Comparison of ENCODE assay signal across 8 cellular contexts in genomic region chr10:110529596-110530011, GRCh38. TPM values are rescaled to one million over a fixed set of nuclear protein-coding genes. Genes with fewer than 3 reads are reported as not detected.
DNase-seq lines count a peak whose midpoint lies in the region; ATAC-seq lines count a peak whose summit lies in the region.

No MANE protein-coding gene starts in this region.

- H3K9me3 ChIP-seq in CD8-positive, alpha-beta memory T cell (ENCODE audit: low read length) = no peaks in the 10 kb centered on the region
- H3K9me3 ChIP-seq in HUES6 (ENCODE audit: control insufficient read depth, insufficient read depth, low read depth, low read length) (no peaks in the 10 kb centered on the region), mesodermal cell (ENCODE audit: control insufficient read depth, low read length) (no peaks in the 10 kb centered on the region)

- no peaks in the 10 kb centered on the region for H3K36me3 ChIP-seq in CD8-positive, alpha-beta memory T cell (ENCODE audit: insufficient read depth, low read length)
- H3K36me3 ChIP-seq in HUES6 (ENCODE audit: control insufficient read depth, insufficient read depth, low read length) (no peaks in the 10 kb centered on the region), mesodermal cell (ENCODE audit: control insufficient read depth, insufficient read depth, low read length) (no peaks in the 10 kb centered on the region)

- DNase-seq in CD8-positive, alpha-beta memory T cell = peak in 3 of 5 donors; percentile 30 to 34 (median 32)
- DNase-seq in activated naive CD8-positive, alpha-beta T cell treated with anti-CD3 and anti-CD28 coated beads for 36 hours = peak; percentile 22
- DNase-seq in retina (no peak), NCI-H526 (lab: John Stamatoyannopoulos, UW) (no peak)

- H3K36me3 Mint-ChIP-seq in CD8-positive, alpha-beta memory T cell = no peaks in the 10 kb centered on the region
- no peaks in the 10 kb centered on the region for H3K36me3 Mint-ChIP-seq in activated naive CD8-positive, alpha-beta T cell treated with anti-CD3 and anti-CD28 coated beads for 36 hours

- H3K4me1 Mint-ChIP-seq in CD8-positive, alpha-beta memory T cell = peaks cover 22 to 34% (median 34%) of the 10 kb centered on the region in 3 donors
- peaks cover 51% of the 10 kb centered on the region for H3K4me1 Mint-ChIP-seq in activated naive CD8-positive, alpha-beta T cell treated with anti-CD3 and anti-CD28 coated beads for 36 hours

- peaks cover 3 to 4% of the 10 kb centered on the region in 2 donors for H3K27me3 Mint-ChIP-seq in CD8-positive, alpha-beta memory T cell
- peaks cover 7% of the 10 kb centered on the region for H3K27me3 Mint-ChIP-seq in activated naive CD8-positive, alpha-beta T cell treated with anti-CD3 and anti-CD28 coated beads for 36 hours

- H3K9me3 Mint-ChIP-seq in CD8-positive, alpha-beta memory T cell = no peaks in the 10 kb centered on the region
- H3K9me3 Mint-ChIP-seq in activated naive CD8-positive, alpha-beta T cell treated with anti-CD3 and anti-CD28 coated beads for 36 hours = no peaks in the 10 kb centered on the region

- peak overlapping the region; percentile 81 for H3K9ac ChIP-seq in HUES6 (ENCODE audit: low read length)

- H3K4me3 ChIP-seq in CD8-positive, alpha-beta memory T cell (ENCODE audit: low read length) = no peak overlapping the region
- H3K4me3 ChIP-seq in HUES6 (ENCODE audit: low read depth, low read length) (peak overlapping the region; percentile 34), mesodermal cell (ENCODE audit: extremely low read depth, insufficient read depth, low read length, poor library complexity, severe bottlenecking) (no peak overlapping the region)

- ATAC-seq in HG02884 (IDR thresholded peaks at IDR 0.05; ENCODE audit: unreplicated experiment) (no peak), HG03196 (IDR thresholded peaks at IDR 0.05; ENCODE audit: unreplicated experiment) (no peak)

- H3K4me1 ChIP-seq in CD8-positive, alpha-beta memory T cell (ENCODE audit: insufficient read depth, low read length) = peaks cover 23% of the 10 kb centered on the region
- peaks cover 44% of the 10 kb centered on the region for H3K4me1 ChIP-seq in HUES6 (ENCODE audit: control insufficient read depth, insufficient read depth, low read length)
- peaks cover 57% of the 10 kb centered on the region for H3K4me1 ChIP-seq in mesodermal cell (ENCODE audit: control insufficient read depth, insufficient read depth, low read length, poor library complexity, severe bottlenecking)

- peak overlapping the region in 6 of 8 donors; percentile 63 to 89 (median 78) for H3K27ac Mint-ChIP-seq in CD8-positive, alpha-beta memory T cell
- peak overlapping the region; percentile 91 for H3K27ac Mint-ChIP-seq in activated naive CD8-positive, alpha-beta T cell treated with anti-CD3 and anti-CD28 coated beads for 36 hours

- no peaks in the 10 kb centered on the region for H3K27me3 ChIP-seq in CD8-positive, alpha-beta memory T cell (ENCODE audit: insufficient read depth, low read length, poor library complexity, severe bottlenecking)
- no peaks in the 10 kb centered on the region for H3K27me3 ChIP-seq in HUES6 (ENCODE audit: control insufficient read depth, insufficient read depth, low read length)

- WGBS in mesodermal cell (ENCODE audit: insufficient coverage in 2 of 2), 2 experiments = 0 to 20% methylated on average over 1 of the region's 6 CpGs

- H3K27ac ChIP-seq in CD8-positive, alpha-beta memory T cell (ENCODE audit: low read depth, low read length) = no peak overlapping the region
- peak overlapping the region; percentile 50; the same call in 1 of the 2 replicates for H3K27ac ChIP-seq in HUES6 (ENCODE audit: low read depth, low read length)
- peak overlapping the region; percentile 62 for H3K27ac ChIP-seq in mesodermal cell (ENCODE audit: low read depth, low read length, severe bottlenecking)

- peak overlapping the region in 6 of 7 donors; percentile 39 to 73 (median 58) for H3K4me3 Mint-ChIP-seq in CD8-positive, alpha-beta memory T cell
- H3K4me3 Mint-ChIP-seq in activated naive CD8-positive, alpha-beta T cell treated with anti-CD3 and anti-CD28 coated beads for 36 hours = no peak overlapping the region

- CTCF ChIA-PET in CD8-positive, alpha-beta memory T cell (lab: Charles Lee) = interaction anchor here (0.7 to 1.7 kb wide), 2 partner anchors 17 to 176 kb away, joined by 3 to 4 read pairs; no protein-coding TSS in a partner anchor

- POLR2A ChIA-PET in CD8-positive, alpha-beta memory T cell (lab: Charles Lee) = no interaction called here

RNA-seq across cellular contexts. Expression of gene DUSP5, which starts 31.9 kb away (rescaled TPM):
- 10 to 100 TPM; 68.5 to 69.8 TPM for total RNA-seq in CD8-positive, alpha-beta memory T cell
- polyA plus RNA-seq in CD8-positive, alpha-beta memory T cell = 3.0 TPM
- 10 to 100 TPM; 30.1 to 31.4 TPM for total RNA-seq in activated naive CD8-positive, alpha-beta T cell treated with anti-CD3 and anti-CD28 coated beads for 36 hours
- polyA plus RNA-seq in mesodermal cell (2013, experiment 1 of 2) = 31.4 TPM
- 25.9 TPM for polyA plus RNA-seq in mesodermal cell (2013, experiment 2 of 2)

RNA-seq across cellular contexts. Expression of gene SMC3, which starts 37.9 kb away (rescaled TPM):
- 10 to 100 TPM; 77.7 to 77.9 TPM for total RNA-seq in CD8-positive, alpha-beta memory T cell
- polyA plus RNA-seq in CD8-positive, alpha-beta memory T cell = 102 TPM
- total RNA-seq in activated naive CD8-positive, alpha-beta T cell treated with anti-CD3 and anti-CD28 coated beads for 36 hours = 10 to 100 TPM; 75.6 to 76.5 TPM
- 50.8 TPM for polyA plus RNA-seq in mesodermal cell (2013, experiment 1 of 2)
- 67.9 TPM for polyA plus RNA-seq in mesodermal cell (2013, experiment 2 of 2)

Comparison
In these comparisons a context has a peak if more than half of its experiments do, and no peak if none do; other contexts are left out.
1. DNase-seq: peak in CD8-positive, alpha-beta memory T cell (3 of 5) and activated naive CD8-positive, alpha-beta T cell treated with anti-CD3 and anti-CD28 coated beads for 36 hours (single experiment); none in retina (single experiment) and NCI-H526 (0 of 2).